ENCODE assay signal across 9 cellular contexts in the genomic region with DNA sequence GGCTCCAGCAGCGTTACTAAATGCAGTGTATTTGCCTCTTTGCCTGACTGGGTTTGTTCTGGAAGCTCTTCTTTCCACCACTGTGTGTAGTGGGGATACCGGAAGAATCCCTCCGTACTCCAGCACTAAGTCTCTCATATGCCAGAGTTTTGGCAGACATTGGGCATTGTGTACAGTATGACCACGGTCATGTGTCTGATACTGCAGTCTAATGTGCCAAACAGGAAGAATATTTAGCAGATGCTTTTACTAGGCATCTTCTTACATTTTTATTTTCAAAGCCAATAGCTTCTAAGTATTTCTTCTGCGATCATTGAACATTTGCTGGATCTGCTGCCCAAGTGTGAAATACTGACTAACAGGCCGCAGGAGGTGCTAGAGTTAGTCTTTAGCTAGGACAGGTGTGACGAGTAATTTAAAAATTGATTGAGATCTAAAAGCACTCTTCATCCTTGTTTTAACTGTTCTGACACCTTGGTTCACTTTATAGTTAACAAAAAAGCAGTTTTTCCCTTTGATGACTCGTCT. TPM values are rescaled to one million over a fixed set of nuclear protein-coding genes. Genes with fewer than 3 reads are reported as not detected.
DNase-seq lines count a peak whose midpoint lies in the region; ATAC-seq, FAIRE-seq and TF ChIP-seq lines count a peak whose summit lies in the region.
"Had no signal": no experiment of that assay in that cellular context is flagged by ENCODE, and none has a peak within 500 bp of the region (broad histone marks: within the 10 kb centered on the region; RNA-seq: fewer than 3 reads in every experiment).

No MANE protein-coding gene starts in this region.

- WGBS in gastroesophageal sphincter (ENCODE audit: low coverage in 1 of 2), 2 donors: 20 to 29% methylated on average over 7 to 8 of the region's 8 CpGs

- no peak for TF ChIP-seq CTCF in gastroesophageal sphincter (IDR thresholded peaks at IDR 0.05)

- no peaks in the 10 kb centered on the region for H3K36me3 ChIP-seq in gastroesophageal sphincter

- peak; percentile 44 for DNase-seq in NCI-H510A treated with DMSO at 0.1 percent for 48 hours (lab: John Stamatoyannopoulos, UW)
- DNase-seq in NCI-H510A (lab: John Stamatoyannopoulos, UW): no peak
- DNase-seq in SW480 (ENCODE audit: low spot score): peak; percentile 52
- DNase-seq in pons (ENCODE audit: low spot score): peak; percentile 35
- DNase-seq in RCC 7860 (ENCODE audit: low spot score): no peak
- DNase-seq: DND-41 had no signal

- ATAC-seq in gastroesophageal sphincter (peak; percentile 28), HG03571 (IDR thresholded peaks at IDR 0.05; ENCODE audit: unreplicated experiment) (no peak), HG02938 (IDR thresholded peaks at IDR 0.05; ENCODE audit: unreplicated experiment) (no peak)

- no peak for FAIRE-seq in RCC 7860 (lab: Jason Lieb, UNC)

- H3K9me3 ChIP-seq in gastroesophageal sphincter: no peaks in the 10 kb centered on the region

- no peak for TF ChIP-seq EP300 in gastroesophageal sphincter (IDR thresholded peaks at IDR 0.05)

- H3K27me3 ChIP-seq in gastroesophageal sphincter: no peaks in the 10 kb centered on the region

- peak overlapping the region in 3 of 4 donors; percentile 75 to 79 (median 78) for H3K27ac ChIP-seq in gastroesophageal sphincter

- TF ChIP-seq POLR2A in gastroesophageal sphincter (IDR thresholded peaks at IDR 0.05): no peak

- peaks cover 0 to 28% (median 5%) of the 10 kb centered on the region in 3 donors for H3K4me1 ChIP-seq in gastroesophageal sphincter

- H3K4me3 ChIP-seq in gastroesophageal sphincter: peak overlapping the region; percentile 45 to 85

RNA-seq across cellular contexts. Expression of gene FAM78B, which starts 0.7 kb away (rescaled TPM):
- total RNA-seq in gastroesophageal sphincter: 1 to 10 TPM in 3 of 4 donors, under 1 TPM in 1; 0.82 to 2.1 (median 1.2) TPM

Comparison
In these comparisons a context has a peak if more than half of its experiments do, and no peak if none do; other contexts are left out.
1. DNase-seq: peak in NCI-H510A treated with DMSO at 0.1 percent for 48 hours (single experiment), SW480 (single experiment) and pons (single experiment); none in NCI-H510A (single experiment) and RCC 7860 (single experiment).